Comparison of ENCODE assay signal across 1 cellular context in the genomic region with DNA sequence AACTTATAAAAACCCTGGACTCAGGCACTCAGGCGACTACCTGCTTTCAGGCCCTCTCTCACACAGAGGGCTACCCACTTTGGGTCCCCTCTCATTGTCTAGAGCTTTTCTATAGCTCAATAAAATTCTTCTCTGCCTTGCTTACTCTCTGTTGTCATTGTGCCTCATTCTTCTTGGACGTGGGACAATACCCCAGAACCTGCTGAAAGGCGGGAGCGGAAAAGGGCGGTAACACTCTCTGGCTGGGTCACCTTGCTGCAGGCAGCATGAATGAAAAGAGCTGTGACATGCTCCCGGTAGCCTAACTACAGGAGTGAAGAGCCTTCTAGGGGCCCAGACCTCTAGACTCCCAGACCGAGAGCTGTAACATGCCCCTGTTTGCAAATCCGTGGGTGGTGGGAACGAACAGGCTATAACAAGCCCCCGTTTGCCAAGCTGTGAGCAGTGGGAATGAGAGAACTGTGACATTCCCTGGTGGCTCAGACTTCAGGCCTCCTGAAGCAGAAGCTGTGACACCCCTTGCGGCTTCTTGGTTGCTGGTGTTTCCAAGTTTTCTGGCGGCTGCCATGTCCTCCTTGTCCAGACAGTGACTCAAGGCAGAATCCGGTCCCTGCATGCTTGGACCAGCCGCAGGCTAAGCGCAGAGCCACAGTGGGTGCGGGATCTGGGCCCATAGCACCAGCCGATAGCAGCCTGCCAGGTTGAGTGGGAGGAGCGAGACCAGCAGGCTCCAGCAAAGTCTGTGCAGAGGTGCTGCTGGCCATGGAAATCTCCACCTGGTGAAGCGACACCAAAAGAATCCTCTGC.
TF ChIP-seq lines count a peak whose summit lies in the region.

No MANE protein-coding gene starts in this region.

TF ChIP-seq in H1, 55 proteins besides CTCF, POLR2A, EP300 and RAD21:
- TF ChIP-seq RFX5 (IDR thresholded peaks at IDR 0.05; ENCODE audit: borderline replicate concordance, low read depth, low read length) (no peak), RNF2 (IDR thresholded peaks at IDR 0.05; ENCODE audit: borderline replicate concordance, low read depth, low read length, missing control alignments, poor library complexity, severe bottlenecking) (no peak)
- TF ChIP-seq, protein P1, sequence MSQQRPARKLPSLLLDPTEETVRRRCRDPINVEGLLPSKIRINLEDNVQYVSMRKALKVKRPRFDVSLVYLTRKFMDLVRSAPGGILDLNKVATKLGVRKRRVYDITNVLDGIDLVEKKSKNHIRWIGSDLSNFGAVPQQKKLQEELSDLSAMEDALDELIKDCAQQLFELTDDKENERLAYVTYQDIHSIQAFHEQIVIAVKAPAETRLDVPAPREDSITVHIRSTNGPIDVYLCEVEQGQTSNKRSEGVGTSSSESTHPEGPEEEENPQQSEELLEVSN (IDR thresholded peaks at IDR 0.05): peak; percentile 85
